In the genomic region with DNA sequence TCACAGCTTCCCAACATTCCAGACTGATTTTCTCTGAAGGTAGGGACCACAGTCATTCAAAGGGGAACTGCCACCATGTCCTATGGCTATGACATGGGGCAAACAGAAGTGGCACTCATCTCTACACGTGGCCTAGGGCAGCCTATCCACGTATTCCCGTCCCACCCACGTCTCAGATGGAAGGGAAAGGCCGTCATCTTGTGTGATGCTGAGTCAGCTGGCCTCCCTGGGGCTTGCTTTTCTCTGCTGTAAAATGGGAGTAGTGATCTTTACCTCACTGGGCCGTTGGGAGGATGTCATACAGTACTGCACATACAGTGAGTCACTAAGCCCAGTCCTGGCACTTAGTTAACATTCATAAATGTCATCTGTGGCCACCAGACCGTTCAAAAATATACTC, we compare ENCODE assay signal across 9 cellular contexts.
A peak's percentile ranks its signal among the peaks of the same experiment; 100 is the strongest.
DNase-seq lines count a peak whose midpoint lies in the region; ATAC-seq and TF ChIP-seq lines count a peak whose summit lies in the region.
"Had no signal": no experiment of that assay in that cellular context is flagged by ENCODE, and none has a peak within 500 bp of the region (broad histone marks: within the 10 kb centered on the region; RNA-seq: fewer than 3 reads in every experiment).

No MANE protein-coding gene starts in this region.

- H3K36me3 ChIP-seq in left lung (no peaks in the 10 kb centered on the region), stomach (no peaks in the 10 kb centered on the region), tibial nerve (no peaks in the 10 kb centered on the region)

- no peak for TF ChIP-seq EP300 in stomach (IDR thresholded peaks at IDR 0.05)
- no peak for TF ChIP-seq EP300 in tibial nerve (IDR thresholded peaks at IDR 0.05)

- intact Hi-C loops in left lung (cut with DNase I) (no loop called here), stomach (cut with DNase I; ENCODE audit: low total_unique reads) (no loop called here), sciatic nerve (cut with DNase I) (no loop called here)

- H3K27me3 ChIP-seq in left lung: no peaks in the 10 kb centered on the region
- H3K27me3 ChIP-seq in stomach: no peaks in the 10 kb centered on the region
- no peaks in the 10 kb centered on the region for H3K27me3 ChIP-seq in tibial nerve

- H3K9me3 ChIP-seq in left lung (no peaks in the 10 kb centered on the region), stomach (no peaks in the 10 kb centered on the region), tibial nerve (no peaks in the 10 kb centered on the region)

- H3K4me3 ChIP-seq in left lung (no peak overlapping the region), stomach (no peak overlapping the region), tibial nerve (no peak overlapping the region)

- TF ChIP-seq POLR2A in stomach (IDR thresholded peaks at IDR 0.05): no peak
- no peak for TF ChIP-seq POLR2A in tibial nerve (IDR thresholded peaks at IDR 0.05)

- TF ChIP-seq CTCF in left lung (IDR thresholded peaks at IDR 0.05): no peak
- TF ChIP-seq CTCF in stomach (IDR thresholded peaks at IDR 0.05): no peak
- no peak for TF ChIP-seq CTCF in tibial nerve (IDR thresholded peaks at IDR 0.05)

- ATAC-seq in left lung (peak; percentile 38), HG03108 (IDR thresholded peaks at IDR 0.05; ENCODE audit: unreplicated experiment) (no peak), sciatic nerve (no peak)
- ATAC-seq: left lobe of liver had no signal

- WGBS in stomach, 5 donors: 50 to 77% (median 72%) methylated on average over 7 of the region's 7 CpGs
- WGBS in tibial nerve, 2 donors: 81 to 84% methylated on average over 7 of the region's 7 CpGs

- H3K27ac ChIP-seq in left lung (peak overlapping the region; percentile 69 to 71), stomach (peak overlapping the region; percentile 22 to 88 (median 75)), tibial nerve (peak overlapping the region in 2 of 4 donors; percentile 56 to 73)

- H3K4me1 ChIP-seq in left lung: peaks cover 20 to 73% of the 10 kb centered on the region in 2 donors
- H3K4me1 ChIP-seq in stomach: peaks cover 31 to 74% (median 54%) of the 10 kb centered on the region in 4 donors
- H3K4me1 ChIP-seq in tibial nerve: peaks cover 0 to 44% (median 34%) of the 10 kb centered on the region in 4 donors

- DNase-seq in LHCN-M2 (ENCODE audit: low read depth) (peak; percentile 31), activated T-cell treated with anti-CD3 and anti-CD28 coated beads for 24 hours (ENCODE audit: low read depth) (peak; percentile 55), left lung (peak in 1 of 2 donors; percentile 67), stomach (no peak), tibial nerve (ENCODE audit: low spot score in 2 of 2) (no peak), sciatic nerve (ENCODE audit: low spot score) (no peak)
- DNase-seq: NCI-H1092 treated with DMSO at 0.1 percent for 48 hours had no signal

Comparison
In these comparisons a context has a peak if more than half of its experiments do, and no peak if none do; other contexts are left out.
1. DNase-seq: peak in LHCN-M2 (single experiment) and activated T-cell treated with anti-CD3 and anti-CD28 coated beads for 24 hours (single experiment); none in stomach (single experiment), tibial nerve (0 of 2) and sciatic nerve (single experiment).